ENCODE assay signal across 20 cellular contexts in genomic region chrX:15215366-15215765, GRCh38.
"Had no signal": no experiment of that assay in that cellular context is flagged by ENCODE, and none has a peak within 500 bp of the region (broad histone marks: within the 10 kb centered on the region; RNA-seq: fewer than 3 reads in every experiment).

No MANE protein-coding gene starts in this region.

- ATAC-seq: activated CD4-positive, alpha-beta T cell treated with anti-CD3 and anti-CD28 coated beads for 36 hours; left cardiac atrium; left ventricle myocardium superior; stimulated activated naive B cell treated with anti-CD40 and anti-IgM and Interleukin-4, amounts not matched to agents 10 μg/mL and 1 μg/mL and 100 μg/mL, for 72 hours had no signal

- DNase-seq: activated CD4-positive, alpha-beta T cell treated with anti-CD3 and anti-CD28 coated beads for 36 hours; activated CD4-positive, alpha-beta T cell treated with anti-CD3 and anti-CD28 coated beads, Interleukin-2, amount 50 U/mL, for 4 hours; activated CD4-positive, CD25-positive, alpha-beta regulatory T cell; activated effector memory CD4-positive, alpha-beta T cell treated with Interleukin-2 at 50 U/mL for 16 hours; activated naive CD4-positive, alpha-beta T cell treated with Interleukin-2 at 50 U/mL for 16 hours; anterior cingulate cortex; colonic mucosa; effector CD8-positive, alpha-beta T cell; esophagus squamous epithelium; foreskin melanocyte; islet precursor cell; left cardiac atrium; left ventricle myocardium superior; sigmoid colon; small intestine; stimulated activated CD4-positive, alpha-beta T cell treated with anti-CD3 and anti-CD28 coated beads, Interleukin-1b, Interleukin-23, amount 100 ng/mL, for 48 hours; stimulated activated naive B cell treated with anti-CD40 and anti-IgM and Interleukin-4, amounts not matched to agents 10 μg/mL and 1 μg/mL and 100 μg/mL, for 72 hours; stomach; thyroid gland; upper lobe of left lung had no signal
